Comparison of ENCODE assay signal across 32 cellular contexts in genomic region chr4:152903658-152904057, GRCh38.
"Had no signal": no experiment of that assay in that cellular context is flagged by ENCODE, and none has a peak within 500 bp of the region (broad histone marks: within the 10 kb centered on the region; RNA-seq: fewer than 3 reads in every experiment).

No MANE protein-coding gene starts in this region.

- H3K27me3 Mint-ChIP-seq: naive B cell; naive thymus-derived CD8-positive, alpha-beta T cell; natural killer cell treated with Interleukin-12 subunit alpha and Interleukin-12 subunit beta and Interleukin-15 and Interleukin-18, amount 100 ng/mL, for 72 hours; progenitor cell of endocrine pancreas; stimulated activated memory B cell treated with anti-CD40 and anti-IgM and Interleukin-4, amounts not matched to agents 10 μg/mL and 1 μg/mL and 100 μg/mL, for 72 hours; stimulated activated naive CD8-positive, alpha-beta T cell treated with anti-CD3 and anti-CD28 coated beads, Interleukin-15, amount 100 ng/mL, for 72 hours; type B pancreatic cell had no signal

- DNase-seq: naive B cell; naive thymus-derived CD8-positive, alpha-beta T cell; nephron progenitor cell; occipital lobe; ovary; retina; spleen; stimulated activated CD4-positive, alpha-beta T cell treated with anti-CD3 and anti-CD28 coated beads, Interleukin-12 subunit alpha, Interleukin-12 subunit beta, amount 100 ng/mL, for 4 hours; stimulated activated CD4-positive, alpha-beta T cell treated with anti-CD3 and anti-CD28 coated beads, Interleukin-1b, Interleukin-23, amount 100 ng/mL, for 48 hours; stimulated activated CD4-positive, alpha-beta T cell treated with anti-CD3 and anti-CD28 coated beads, Interleukin-4, amount 100 ng/mL, for 1 hour; stimulated activated CD4-positive, alpha-beta T cell treated with anti-CD3 and anti-CD28 coated beads, Interleukin-4, amount 100 ng/mL, for 4 hours; stimulated activated CD8-positive, alpha-beta memory T cell treated with anti-CD3 and anti-CD28 coated beads, Interleukin-4, amount 100 ng/mL, for 48 hours; stimulated activated naive CD4-positive, alpha-beta T cell; stimulated activated naive CD8-positive, alpha-beta T cell treated with anti-CD3 and anti-CD28 coated beads, Interleukin-15, amount 100 ng/mL, for 72 hours; stimulated activated naive CD8-positive, alpha-beta T cell treated with anti-CD3 and anti-CD28 coated beads, Interleukin-15, Interleukin-2, amounts not matched to agents 100 U/mL and 50 U/mL, for 24 hours; substantia nigra; testis; tibial artery; transverse colon; upper lobe of right lung; uterus had no signal

- H3K4me1 Mint-ChIP-seq: nephron progenitor cell; stimulated activated naive CD8-positive, alpha-beta T cell treated with anti-CD3 and anti-CD28 coated beads, Interleukin-15, amount 100 ng/mL, for 72 hours had no signal

- H3K9ac ChIP-seq: parathyroid adenoma had no signal

- H2AFZ ChIP-seq: parathyroid adenoma had no signal

- H3K4me2 ChIP-seq: smooth muscle cell had no signal

- ATAC-seq: naive thymus-derived CD8-positive, alpha-beta T cell; natural killer cell treated with Interleukin-12 subunit alpha and Interleukin-12 subunit beta and Interleukin-15 and Interleukin-18, amount 100 ng/mL, for 72 hours; sciatic nerve; stimulated activated memory B cell treated with anti-CD40 and anti-IgM and Interleukin-4, amounts not matched to agents 10 μg/mL and 1 μg/mL and 100 μg/mL, for 72 hours; stimulated activated naive CD8-positive, alpha-beta T cell treated with anti-CD3 and anti-CD28 coated beads, Interleukin-15, amount 100 ng/mL, for 72 hours; stimulated activated naive CD8-positive, alpha-beta T cell treated with anti-CD3 and anti-CD28 coated beads, Interleukin-15, Interleukin-2, amounts not matched to agents 100 U/mL and 50 U/mL, for 24 hours; upper lobe of right lung had no signal

- H3K27me3 ChIP-seq: ovary, right atrium auricular region, spleen, suprapubic skin, testis, tibial artery, transverse colon, upper lobe of right lung, uterus had no signal

- H3K36me3 ChIP-seq: ovary, right atrium auricular region, transverse colon, upper lobe of right lung, uterus had no signal

- H3K27ac Mint-ChIP-seq: naive B cell; naive thymus-derived CD8-positive, alpha-beta T cell; natural killer cell treated with Interleukin-12 subunit alpha and Interleukin-12 subunit beta and Interleukin-15 and Interleukin-18, amount 100 ng/mL, for 72 hours; nephron progenitor cell; progenitor cell of endocrine pancreas; stimulated activated memory B cell treated with anti-CD40 and anti-IgM and Interleukin-4, amounts not matched to agents 10 μg/mL and 1 μg/mL and 100 μg/mL, for 72 hours; stimulated activated naive CD8-positive, alpha-beta T cell treated with anti-CD3 and anti-CD28 coated beads, Interleukin-15, amount 100 ng/mL, for 72 hours; type B pancreatic cell had no signal

- H3K4me3 ChIP-seq: ovary, right atrium auricular region, skin epidermis, smooth muscle cell, spleen, suprapubic skin, testis, tibial artery, transverse colon, upper lobe of right lung, uterus had no signal

- H3K9me3 ChIP-seq: ovary, right atrium auricular region, suprapubic skin, testis, tibial artery, transverse colon, upper lobe of right lung, uterus had no signal

- H3K9me3 Mint-ChIP-seq: natural killer cell treated with Interleukin-12 subunit alpha and Interleukin-12 subunit beta and Interleukin-15 and Interleukin-18, amount 100 ng/mL, for 72 hours; nephron progenitor cell; neural crest cell; type B pancreatic cell had no signal

- H3K27ac ChIP-seq: ovary, parathyroid adenoma, right atrium auricular region, skin epidermis, spleen, suprapubic skin, testis, tibial artery, transverse colon, upper lobe of right lung, uterus had no signal

- H3K4me1 ChIP-seq: parathyroid adenoma, right atrium auricular region, spleen, suprapubic skin, testis, tibial artery, upper lobe of right lung, uterus had no signal

- H3K4me3 Mint-ChIP-seq: naive B cell; naive thymus-derived CD8-positive, alpha-beta T cell; natural killer cell treated with Interleukin-12 subunit alpha and Interleukin-12 subunit beta and Interleukin-15 and Interleukin-18, amount 100 ng/mL, for 72 hours; nephron progenitor cell; neural crest cell; stimulated activated memory B cell treated with anti-CD40 and anti-IgM and Interleukin-4, amounts not matched to agents 10 μg/mL and 1 μg/mL and 100 μg/mL, for 72 hours; stimulated activated naive CD8-positive, alpha-beta T cell treated with anti-CD3 and anti-CD28 coated beads, Interleukin-15, amount 100 ng/mL, for 72 hours; type B pancreatic cell had no signal

- H3K79me2 ChIP-seq: parathyroid adenoma had no signal
